ENCODE assay signal across 8 cellular contexts in the genomic region with DNA sequence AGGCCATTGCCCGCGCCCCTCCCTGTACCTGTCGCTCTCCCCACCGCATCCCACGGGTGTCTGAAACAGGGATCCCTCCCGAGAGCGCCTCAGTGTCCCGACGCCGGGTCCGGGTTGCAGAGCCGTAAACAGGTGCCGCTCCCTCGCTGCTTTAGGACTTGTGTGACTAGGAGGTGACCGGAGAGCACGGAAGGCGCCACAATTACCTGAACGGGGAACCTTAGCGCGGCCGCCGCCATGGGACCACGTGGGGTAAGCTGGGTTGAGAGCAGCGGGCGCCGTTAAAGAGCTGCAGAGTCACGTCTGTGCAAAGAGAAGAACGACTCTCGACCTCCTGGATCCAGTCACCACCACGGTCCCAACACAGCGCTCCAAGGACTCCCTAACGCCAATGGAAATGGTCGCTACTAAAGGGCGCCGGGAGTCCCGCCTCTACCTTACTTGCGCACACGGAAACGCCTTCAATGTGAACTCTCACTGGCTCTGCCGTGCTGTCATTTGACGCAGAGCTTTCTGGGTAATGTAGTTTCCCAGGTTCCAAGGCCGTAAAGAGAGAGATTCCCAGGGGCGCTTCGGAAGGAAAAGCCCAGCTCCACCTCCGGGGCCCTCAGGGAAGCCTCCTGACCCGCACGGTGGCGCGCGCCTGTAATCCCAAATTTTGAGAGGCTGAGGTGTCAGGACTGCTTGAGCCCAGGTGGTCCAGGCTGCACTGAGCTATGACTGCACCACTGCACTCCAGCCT. TPM values are rescaled to one million over a fixed set of nuclear protein-coding genes. Genes with fewer than 3 reads are reported as not detected.
DNase-seq lines count a peak whose midpoint lies in the region; ATAC-seq and TF ChIP-seq lines count a peak whose summit lies in the region.

A gene (minus strand): TSS at position 409 of the 742 bp plus-strand sequence. CDS start 170 bp downstream, at position 239.

- POLR2A ChIA-PET in AG04449 (lab: Yijun Ruan, JAX), result interaction anchor here (0.8 to 2.0 kb wide), 4 partner anchors 10 to 45 kb away, joined by 3 to 7 read pairs (median 4); a partner anchor contains a TSS

- peak within 1 kb of the TSS; percentile 86 for H3K4me3 ChIP-seq in AG04449 (ENCODE audit: low read depth, low read length)
- H3K4me3 ChIP-seq in kidney epithelial cell (ENCODE audit: low read depth, low read length), result peak within 1 kb of the TSS; percentile 81

- no peaks in the 10 kb centered on the region for H3K27me3 ChIP-seq in kidney epithelial cell (ENCODE audit: control insufficient read depth, insufficient read depth, low read length)

- CTCF ChIA-PET in AG04449 (lab: Yijun Ruan, JAX), result interaction anchor here (1.0 kb wide), 1 partner anchor 9 kb away, joined by 6 read pairs; no protein-coding TSS in a partner anchor

- H3K36me3 ChIP-seq in kidney epithelial cell (ENCODE audit: control insufficient read depth, insufficient read depth, low read length), result no peaks in the 10 kb centered on the region

- peak; percentile 47 for DNase-seq in AG04449 (ENCODE audit: low read depth, low spot score)
- DNase-seq in NCI-H345 treated with DMSO at 0.1 percent for 48 hours (lab: John Stamatoyannopoulos, UW; ENCODE audit: unreplicated experiment), result peak; percentile 79
- DNase-seq in activated CD4-positive, CD25-positive, alpha-beta regulatory T cell treated with anti-CD3 and anti-CD28 coated beads, Interleukin-2, amount 50 U/mL, for 72 hours, result peak; percentile 68
- peak; percentile 95 for DNase-seq in cerebellum (ENCODE audit: low spot score)
- DNase-seq in kidney epithelial cell (ENCODE audit: low read depth), result peak; percentile 88
- peak; percentile 81 for DNase-seq in stimulated activated CD4-positive, alpha-beta T cell treated with anti-CD3 and anti-CD28 coated beads, Interleukin-15, amount 100 ng/mL, for 24 hours

- TF ChIP-seq CTCF in AG04449 (IDR thresholded peaks at IDR 0.05; ENCODE audit: insufficient read depth, low read length, missing control alignments) (no peak), kidney epithelial cell (IDR thresholded peaks at IDR 0.05; ENCODE audit: insufficient read depth, low read length, poor library complexity, severe bottlenecking) (no peak)

- ATAC-seq in GM18873 (IDR thresholded peaks at IDR 0.05; ENCODE audit: low FRiP score, unreplicated experiment), result peak; percentile 62
- peak; percentile 81 for ATAC-seq in HG03196 (IDR thresholded peaks at IDR 0.05; ENCODE audit: unreplicated experiment)

RNA-seq across cellular contexts. Expression of the gene that starts here (rescaled TPM):
- total RNA-seq in cerebellum, result 13.2 TPM
- total RNA-seq in kidney epithelial cell, result 7.9 and 8.2 TPM in 2 replicates

Comparison
In these comparisons a context has a peak if more than half of its experiments do, and no peak if none do; other contexts are left out.
1. Peak in every context shown above with its lines: DNase-seq, ATAC-seq and H3K4me3 ChIP-seq.